8 cellular contexts compared by ENCODE assay signal in genomic region chr1:230979389-230979716, GRCh38. TPM values are rescaled to one million over a fixed set of nuclear protein-coding genes. Genes with fewer than 3 reads are reported as not detected.
DNase-seq lines count a peak whose midpoint lies in the region; ATAC-seq and TF ChIP-seq lines count a peak whose summit lies in the region.

No MANE protein-coding gene starts in this region.

- H4K20me1 ChIP-seq in GM23248 (ENCODE audit: insufficient read depth), result no peaks in the 10 kb centered on the region

- H3K27me3 ChIP-seq in GM23248 (replicated peaks; ENCODE audit: insufficient read depth), result no peaks in the 10 kb centered on the region
- no peaks in the 10 kb centered on the region for H3K27me3 ChIP-seq in gastroesophageal sphincter

- 2% methylated on average over 12 of the region's 12 CpGs for WGBS in GM23248 (ENCODE audit: low coverage in 1 of 2, low lambda C conversion rate in 2 of 2, missing lambda C conversion rate in 2 of 2), 2 experiments
- 10 to 20% methylated on average over 6 to 10 of the region's 12 CpGs for WGBS in gastroesophageal sphincter (ENCODE audit: low coverage in 1 of 2), 2 donors

- peaks cover 27% of the 10 kb centered on the region for H3F3A ChIP-seq in GM23248 (ENCODE audit: insufficient read depth)

- H3K4me1 Mint-ChIP-seq in T-helper 17 cell, result peaks cover 30% of the 10 kb centered on the region

- in situ Hi-C loops in GM23248 (cut with MboI), result no loop called here

- H3K27ac ChIP-seq in GM23248, result no peak overlapping the region
- peak overlapping the region in 3 of 4 donors; percentile 80 to 83 (median 83) for H3K27ac ChIP-seq in gastroesophageal sphincter

- peak overlapping the region; percentile 96 for H2AFZ ChIP-seq in GM23248

- H3K9me3 ChIP-seq in GM23248 (ENCODE audit: low read depth) (no peaks in the 10 kb centered on the region), T-helper 17 cell (ENCODE audit: control insufficient read depth, low read length, poor library complexity, severe bottlenecking) (no peaks in the 10 kb centered on the region), gastroesophageal sphincter (no peaks in the 10 kb centered on the region)

- peak overlapping the region; percentile 98 for H3K4me3 Mint-ChIP-seq in T-helper 17 cell

- ATAC-seq in T-helper 17 cell, result no peak
- no peak for ATAC-seq in gastroesophageal sphincter
- no peak for ATAC-seq in HG03432 (IDR thresholded peaks at IDR 0.05; ENCODE audit: unreplicated experiment)

- H3K79me2 ChIP-seq in GM23248 (ENCODE audit: insufficient read depth), result peaks cover 58% of the 10 kb centered on the region

- no peak overlapping the region for H3K27ac Mint-ChIP-seq in T-helper 17 cell

- no peak for TF ChIP-seq CTCF in gastroesophageal sphincter (IDR thresholded peaks at IDR 0.05)

- no peaks in the 10 kb centered on the region for H3K9me2 ChIP-seq in GM23248 (ENCODE audit: insufficient read depth)

- DNase-seq in GM23248 (no peak), T-helper 17 cell (no peak), skeletal muscle cell (ENCODE audit: low read depth) (no peak), nucleus accumbens (lab: John Stamatoyannopoulos, UW) (no peak)
- no peak for DNase-seq in stimulated activated CD4-positive, alpha-beta T cell treated with anti-CD3 and anti-CD28 coated beads, Interleukin-12 subunit alpha, Interleukin-12 subunit beta, amount 100 ng/mL, for 4 hours
- no peak for DNase-seq in activated T-cell treated with anti-CD3 and anti-CD28 coated beads, Interleukin-2, amount 50 U/mL, for 48 hours

- peak overlapping the region; percentile 75 for H3K9ac ChIP-seq in GM23248

- peaks cover 3% of the 10 kb centered on the region for H3K36me3 Mint-ChIP-seq in T-helper 17 cell (ENCODE audit: low read depth)

- H3K4me1 ChIP-seq in GM23248 (ENCODE audit: insufficient read depth), result peaks cover 25% of the 10 kb centered on the region
- peaks cover 0 to 32% (median 0%) of the 10 kb centered on the region in 3 donors for H3K4me1 ChIP-seq in gastroesophageal sphincter

- no peak for TF ChIP-seq POLR2A in gastroesophageal sphincter (IDR thresholded peaks at IDR 0.05)

- no peak for TF ChIP-seq EP300 in gastroesophageal sphincter (IDR thresholded peaks at IDR 0.05)

- H3K4me3 ChIP-seq in GM23248 (peak overlapping the region; percentile 96), gastroesophageal sphincter (peak overlapping the region; percentile 91 to 94), skeletal muscle cell (ENCODE audit: low read depth, low read length) (peak overlapping the region; percentile 89)

- 0 out of 2 replicates have a peak, but pooled peaks cover 4% of the 10 kb centered on the region for H3K36me3 ChIP-seq in GM23248 (ENCODE audit: low read depth)
- H3K36me3 ChIP-seq in gastroesophageal sphincter, result peaks cover 0 to 29% of the 10 kb centered on the region in 2 donors

- H3K27me3 Mint-ChIP-seq in T-helper 17 cell, result no peaks in the 10 kb centered on the region

- peak overlapping the region; percentile 77 for H3K4me2 ChIP-seq in GM23248 (ENCODE audit: unreplicated experiment)

RNA-seq across cellular contexts. Expression of gene ARV1, which starts 0.5 kb away (rescaled TPM):
- total RNA-seq in GM23248 (2014; rRNA removed; shearing (Covaris generic)), result 25.0 and 30.2 TPM in 2 replicates
- 26.2 and 27.5 TPM in 2 replicates for polyA plus RNA-seq in GM23248 (2016; fragmentation: Nextera tagmentation; extraction: Ambion mirVana)
- total RNA-seq in T-helper 17 cell (1 to 10 TPM; 5.7 to 6.7 TPM), gastroesophageal sphincter (10 to 100 TPM; 10.5 to 37.4 (median 20.5) TPM)

RNA-seq across cellular contexts. Expression of gene TTC13, which starts 0.7 kb away (rescaled TPM):
- total RNA-seq in GM23248 (2014; rRNA removed; shearing (Covaris generic)), result 11.1 and 14.3 TPM in 2 replicates
- polyA plus RNA-seq in GM23248 (2016; fragmentation: Nextera tagmentation; extraction: Ambion mirVana), result 6.7 and 9.1 TPM in 2 replicates
- total RNA-seq in T-helper 17 cell, result 10 to 100 TPM; 27.4 to 34.7 TPM
- 10 to 100 TPM in 3 of 4 donors, 1 to 10 TPM in 1; 9.6 to 24.4 (median 13.7) TPM for total RNA-seq in gastroesophageal sphincter
